In genomic region chr1:153946622-153947246, GRCh38 we compare ENCODE assay signal across 1 cellular context.
TF ChIP-seq lines count a peak whose summit lies in the region.

TSS of gene DENND4B (minus strand) at chr1:153946718. CDS start at chr1:153944374, 2,344 bp downstream.

TF ChIP-seq in HepG2, 621 proteins besides CTCF, POLR2A, EP300 and RAD21 (continued from another document and continues in another):
- 0 out of 2 replicates have a peak, but pooled peaks have one; percentile 58 for TF ChIP-seq MEF2D (CRISPR knock-in tag; IDR thresholded peaks at IDR 0.05)
- peak; percentile 79 for TF ChIP-seq BHLHE40 (IDR thresholded peaks at IDR 0.05; ENCODE audit: low read length)
- TF ChIP-seq ZBTB10 (CRISPR knock-in tag; IDR thresholded peaks at IDR 0.05; ENCODE audit: borderline replicate concordance): no peak
- no peak for TF ChIP-seq ZNF776 (CRISPR knock-in tag; IDR thresholded peaks at IDR 0.05)
- TF ChIP-seq, protein P1, sequence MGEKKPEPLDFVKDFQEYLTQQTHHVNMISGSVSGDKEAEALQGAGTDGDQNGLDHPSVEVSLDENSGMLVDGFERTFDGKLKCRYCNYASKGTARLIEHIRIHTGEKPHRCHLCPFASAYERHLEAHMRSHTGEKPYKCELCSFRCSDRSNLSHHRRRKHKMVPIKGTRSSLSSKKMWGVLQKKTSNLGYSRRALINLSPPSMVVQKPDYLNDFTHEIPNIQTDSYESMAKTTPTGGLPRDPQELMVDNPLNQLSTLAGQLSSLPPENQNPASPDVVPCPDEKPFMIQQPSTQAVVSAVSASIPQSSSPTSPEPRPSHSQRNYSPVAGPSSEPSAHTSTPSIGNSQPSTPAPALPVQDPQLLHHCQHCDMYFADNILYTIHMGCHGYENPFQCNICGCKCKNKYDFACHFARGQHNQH (CRISPR knock-in tag; IDR thresholded peaks at IDR 0.05): peak; percentile 69; the same call in 1 of the 2 replicates
- TF ChIP-seq, protein P2, sequence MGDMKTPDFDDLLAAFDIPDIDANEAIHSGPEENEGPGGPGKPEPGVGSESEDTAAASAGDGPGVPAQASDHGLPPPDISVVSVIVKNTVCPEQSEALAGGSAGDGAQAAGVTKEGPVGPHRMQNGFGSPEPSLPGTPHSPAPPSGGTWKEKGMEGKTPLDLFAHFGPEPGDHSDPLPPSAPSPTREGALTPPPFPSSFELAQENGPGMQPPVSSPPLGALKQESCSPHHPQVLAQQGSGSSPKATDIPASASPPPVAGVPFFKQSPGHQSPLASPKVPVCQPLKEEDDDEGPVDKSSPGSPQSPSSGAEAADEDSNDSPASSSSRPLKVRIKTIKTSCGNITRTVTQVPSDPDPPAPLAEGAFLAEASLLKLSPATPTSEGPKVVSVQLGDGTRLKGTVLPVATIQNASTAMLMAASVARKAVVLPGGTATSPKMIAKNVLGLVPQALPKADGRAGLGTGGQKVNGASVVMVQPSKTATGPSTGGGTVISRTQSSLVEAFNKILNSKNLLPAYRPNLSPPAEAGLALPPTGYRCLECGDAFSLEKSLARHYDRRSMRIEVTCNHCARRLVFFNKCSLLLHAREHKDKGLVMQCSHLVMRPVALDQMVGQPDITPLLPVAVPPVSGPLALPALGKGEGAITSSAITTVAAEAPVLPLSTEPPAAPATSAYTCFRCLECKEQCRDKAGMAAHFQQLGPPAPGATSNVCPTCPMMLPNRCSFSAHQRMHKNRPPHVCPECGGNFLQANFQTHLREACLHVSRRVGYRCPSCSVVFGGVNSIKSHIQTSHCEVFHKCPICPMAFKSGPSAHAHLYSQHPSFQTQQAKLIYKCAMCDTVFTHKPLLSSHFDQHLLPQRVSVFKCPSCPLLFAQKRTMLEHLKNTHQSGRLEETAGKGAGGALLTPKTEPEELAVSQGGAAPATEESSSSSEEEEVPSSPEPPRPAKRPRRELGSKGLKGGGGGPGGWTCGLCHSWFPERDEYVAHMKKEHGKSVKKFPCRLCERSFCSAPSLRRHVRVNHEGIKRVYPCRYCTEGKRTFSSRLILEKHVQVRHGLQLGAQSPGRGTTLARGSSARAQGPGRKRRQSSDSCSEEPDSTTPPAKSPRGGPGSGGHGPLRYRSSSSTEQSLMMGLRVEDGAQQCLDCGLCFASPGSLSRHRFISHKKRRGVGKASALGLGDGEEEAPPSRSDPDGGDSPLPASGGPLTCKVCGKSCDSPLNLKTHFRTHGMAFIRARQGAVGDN (CRISPR knock-in tag; IDR thresholded peaks at IDR 0.05): peak; percentile 64
- TF ChIP-seq YY1 (IDR thresholded peaks at IDR 0.05; ENCODE audit: insufficient read depth, insufficient replicate concordance, low read depth, low read length): peak; percentile 70
- no peak for TF ChIP-seq ZBTB1 (CRISPR knock-in tag; IDR thresholded peaks at IDR 0.05; ENCODE audit: borderline replicate concordance)
- no peak for TF ChIP-seq ZNF354B (CRISPR knock-in tag; IDR thresholded peaks at IDR 0.05)
- no peak for TF ChIP-seq ZNF292 (CRISPR knock-in tag; IDR thresholded peaks at IDR 0.05; ENCODE audit: borderline replicate concordance, low read depth)
- peak; percentile 60 for TF ChIP-seq PATZ1 (CRISPR knock-in tag; IDR thresholded peaks at IDR 0.05)
- no peak for TF ChIP-seq ZNF18 (CRISPR knock-in tag; IDR thresholded peaks at IDR 0.05; ENCODE audit: insufficient replicate concordance)
- TF ChIP-seq, protein P3, sequence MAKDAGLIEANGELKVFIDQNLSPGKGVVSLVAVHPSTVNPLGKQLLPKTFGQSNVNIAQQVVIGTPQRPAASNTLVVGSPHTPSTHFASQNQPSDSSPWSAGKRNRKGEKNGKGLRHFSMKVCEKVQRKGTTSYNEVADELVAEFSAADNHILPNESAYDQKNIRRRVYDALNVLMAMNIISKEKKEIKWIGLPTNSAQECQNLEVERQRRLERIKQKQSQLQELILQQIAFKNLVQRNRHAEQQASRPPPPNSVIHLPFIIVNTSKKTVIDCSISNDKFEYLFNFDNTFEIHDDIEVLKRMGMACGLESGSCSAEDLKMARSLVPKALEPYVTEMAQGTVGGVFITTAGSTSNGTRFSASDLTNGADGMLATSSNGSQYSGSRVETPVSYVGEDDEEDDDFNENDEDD (CRISPR knock-in tag; IDR thresholded peaks at IDR 0.05; ENCODE audit: borderline replicate concordance): peak; percentile 50; the same call in 1 of the 2 replicates
- no peak for TF ChIP-seq ZNF33B (CRISPR knock-in tag; IDR thresholded peaks at IDR 0.05)
- TF ChIP-seq GPN1 (CRISPR knock-in tag; IDR thresholded peaks at IDR 0.05; ENCODE audit: borderline replicate concordance): no peak
- TF ChIP-seq STAT5B (CRISPR knock-in tag; IDR thresholded peaks at IDR 0.05): no peak
- TF ChIP-seq ZNF274 (CRISPR knock-in tag; IDR thresholded peaks at IDR 0.05): no peak
- TF ChIP-seq, protein P4, sequence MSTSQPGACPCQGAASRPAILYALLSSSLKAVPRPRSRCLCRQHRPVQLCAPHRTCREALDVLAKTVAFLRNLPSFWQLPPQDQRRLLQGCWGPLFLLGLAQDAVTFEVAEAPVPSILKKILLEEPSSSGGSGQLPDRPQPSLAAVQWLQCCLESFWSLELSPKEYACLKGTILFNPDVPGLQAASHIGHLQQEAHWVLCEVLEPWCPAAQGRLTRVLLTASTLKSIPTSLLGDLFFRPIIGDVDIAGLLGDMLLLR (CRISPR knock-in tag; IDR thresholded peaks at IDR 0.05): no peak
- no peak for TF ChIP-seq MBD4 (IDR thresholded peaks at IDR 0.05; ENCODE audit: borderline replicate concordance, low read length)
- peak; percentile 63 for TF ChIP-seq TFDP2 (CRISPR knock-in tag; IDR thresholded peaks at IDR 0.05)
- peak in 1 of 2 experiments; percentile 14; a peak in 1 of 4 replicates for TF ChIP-seq ATF4 (CRISPR knock-in tag; IDR thresholded peaks at IDR 0.05)
- no peak for TF ChIP-seq LBX2 (CRISPR knock-in tag; IDR thresholded peaks at IDR 0.05; ENCODE audit: borderline replicate concordance)
- TF ChIP-seq BORCS8-MEF2B (CRISPR knock-in tag; IDR thresholded peaks at IDR 0.05): peak; percentile 41; the same call in 1 of the 2 replicates
- no peak for TF ChIP-seq ZNF513 (CRISPR knock-in tag; conservative IDR thresholded peaks at IDR 0.05)
- no peak for TF ChIP-seq IKZF1 (IDR thresholded peaks at IDR 0.05)
- no peak for TF ChIP-seq ZNF839 (CRISPR knock-in tag; IDR thresholded peaks at IDR 0.05; ENCODE audit: borderline replicate concordance)
- peak; percentile 84 for TF ChIP-seq HDAC1 (CRISPR knock-in tag; IDR thresholded peaks at IDR 0.05)
- no peak for TF ChIP-seq NR2F2 (IDR thresholded peaks at IDR 0.05; ENCODE audit: borderline replicate concordance, low read depth)
- TF ChIP-seq, protein P5, sequence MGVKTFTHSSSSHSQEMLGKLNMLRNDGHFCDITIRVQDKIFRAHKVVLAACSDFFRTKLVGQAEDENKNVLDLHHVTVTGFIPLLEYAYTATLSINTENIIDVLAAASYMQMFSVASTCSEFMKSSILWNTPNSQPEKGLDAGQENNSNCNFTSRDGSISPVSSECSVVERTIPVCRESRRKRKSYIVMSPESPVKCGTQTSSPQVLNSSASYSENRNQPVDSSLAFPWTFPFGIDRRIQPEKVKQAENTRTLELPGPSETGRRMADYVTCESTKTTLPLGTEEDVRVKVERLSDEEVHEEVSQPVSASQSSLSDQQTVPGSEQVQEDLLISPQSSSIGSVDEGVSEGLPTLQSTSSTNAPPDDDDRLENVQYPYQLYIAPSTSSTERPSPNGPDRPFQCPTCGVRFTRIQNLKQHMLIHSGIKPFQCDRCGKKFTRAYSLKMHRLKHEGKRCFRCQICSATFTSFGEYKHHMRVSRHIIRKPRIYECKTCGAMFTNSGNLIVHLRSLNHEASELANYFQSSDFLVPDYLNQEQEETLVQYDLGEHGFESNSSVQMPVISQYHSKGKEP (CRISPR knock-in tag; IDR thresholded peaks at IDR 0.05): no peak
- no peak for TF ChIP-seq SOX13 (IDR thresholded peaks at IDR 0.05)
- TF ChIP-seq SOX13 (CRISPR knock-in tag; conservative IDR thresholded peaks at IDR 0.05 in 1 of 2, IDR thresholded peaks at IDR 0.05 in 1 of 2): peak in 1 of 2 experiments; percentile 22; a peak in 1 of 4 replicates
